In genomic region chr7:149610441-149611011, GRCh38 we compare ENCODE assay signal across 20 cellular contexts.
A peak's percentile ranks its signal among the peaks of the same experiment; 100 is the strongest.
DNase-seq lines count a peak whose midpoint lies in the region; ATAC-seq, FAIRE-seq and TF ChIP-seq lines count a peak whose summit lies in the region.
"Had no signal": no experiment of that assay in that cellular context is flagged by ENCODE, and none has a peak within 500 bp of the region (broad histone marks: within the 10 kb centered on the region; RNA-seq: fewer than 3 reads in every experiment).

No MANE protein-coding gene starts in this region.

- peak overlapping the region; percentile 50 for H3K27ac ChIP-seq in 22Rv1
- H3K27ac ChIP-seq in GM23248, result no peak overlapping the region

- DNase-seq in GM23248 (peak; percentile 34), medulla oblongata (ENCODE audit: extremely low spot score) (peak; percentile 19), hippocampal formation (lab: John Stamatoyannopoulos, UW) (no peak), RCC 7860 (ENCODE audit: low spot score) (no peak), SIG-M5 (lab: John Stamatoyannopoulos, UW) (no peak)
- no peak for DNase-seq in stimulated activated CD4-positive, alpha-beta T cell treated with anti-CD3 and anti-CD28 coated beads, Interleukin-4, amount 100 ng/mL, for 4 hours
- DNase-seq: ACHN; Calu3; CD4-positive, alpha-beta T cell; DMS79; GDM1; Karpas-422; NCI-H1105 treated with DMSO at 0.1 percent for 48 hours; NCI-H187 treated with DMSO at 0.1 percent for 48 hours; NCI-H446 treated with DMSO at 0.1 percent for 48 hours; NCI-H748 treated with DMSO at 0.1 percent for 48 hours; SHP77 had no signal

- H3K9me3 ChIP-seq in GM23248 (ENCODE audit: low read depth), result no peaks in the 10 kb centered on the region

- no peak overlapping the region for H3K4me3 ChIP-seq in GM23248
- H3K4me3 ChIP-seq: GM23338 had no signal

- H3K27me3 ChIP-seq in GM23248 (replicated peaks; ENCODE audit: insufficient read depth), result no peaks in the 10 kb centered on the region

- in situ Hi-C loops in GM23248 (cut with MboI), result no loop called here

- H3K4me2 ChIP-seq in GM23248 (ENCODE audit: unreplicated experiment), result no peak overlapping the region
- H3K4me2 ChIP-seq: GM23338 had no signal

- no peaks in the 10 kb centered on the region for H3K9me2 ChIP-seq in GM23248 (ENCODE audit: insufficient read depth)

- peaks cover 13% of the 10 kb centered on the region; the same call in 1 of the 2 replicates for H3K79me2 ChIP-seq in GM23248 (ENCODE audit: insufficient read depth)

- H3K4me1 ChIP-seq in GM23248 (ENCODE audit: insufficient read depth), result no peaks in the 10 kb centered on the region

- H3K9ac ChIP-seq in GM23248, result no peak overlapping the region

- H3F3A ChIP-seq in GM23248 (ENCODE audit: insufficient read depth), result no peaks in the 10 kb centered on the region

- no peak for TF ChIP-seq CTCF in 22Rv1 (IDR thresholded peaks at IDR 0.05)

- peaks cover 20% of the 10 kb centered on the region for H3K36me3 ChIP-seq in GM23248 (ENCODE audit: low read depth)

- peak; percentile 36 for ATAC-seq in esophagus mucosa
- ATAC-seq: GM23338 had no signal

- H4K20me1 ChIP-seq in GM23248 (ENCODE audit: insufficient read depth), result no peaks in the 10 kb centered on the region

- 35 to 47% methylated on average over 4 of the region's 4 CpGs for WGBS in GM23248 (ENCODE audit: low coverage in 1 of 2, low lambda C conversion rate in 2 of 2, missing lambda C conversion rate in 2 of 2), 2 experiments

- no peak for FAIRE-seq in RCC 7860 (lab: Jason Lieb, UNC)

- no peak overlapping the region for H2AFZ ChIP-seq in GM23248
- H2AFZ ChIP-seq: GM23338 had no signal

Comparison
In these comparisons a context has a peak if more than half of its experiments do, and no peak if none do; other contexts are left out.
1. DNase-seq: peak in GM23248 (single experiment) and medulla oblongata (single experiment); none in stimulated activated CD4-positive, alpha-beta T cell treated with anti-CD3 and anti-CD28 coated beads, Interleukin-4, amount 100 ng/mL, for 4 hours (0 of 2), hippocampal formation (0 of 2), RCC 7860 (single experiment) and SIG-M5 (single experiment).